1 cellular context compared by ENCODE assay signal in genomic region chr12:133080051-133080618, GRCh38.
TF ChIP-seq lines count a peak whose summit lies in the region.

No MANE protein-coding gene starts in this region.

TF ChIP-seq in HepG2, 621 proteins besides CTCF, POLR2A, EP300 and RAD21 (continues in another document):
- TF ChIP-seq FLYWCH1 (CRISPR knock-in tag; IDR thresholded peaks at IDR 0.05) (no peak), ZNF776 (CRISPR knock-in tag; IDR thresholded peaks at IDR 0.05) (no peak; the same call in 1 of the 2 replicates), TRIM22 (IDR thresholded peaks at IDR 0.05) (no peak), TERF1 (CRISPR knock-in tag; IDR thresholded peaks at IDR 0.05) (no peak), ZNF274 (CRISPR knock-in tag; IDR thresholded peaks at IDR 0.05) (no peak), ZNF740 (CRISPR knock-in tag; IDR thresholded peaks at IDR 0.05) (no peak), CSRNP2 (CRISPR knock-in tag; conservative IDR thresholded peaks at IDR 0.05; ENCODE audit: low read depth) (no peak), SNAPC2 (CRISPR knock-in tag; IDR thresholded peaks at IDR 0.05) (0 out of 2 replicates have a peak, but pooled peaks have one; percentile 66), ZNF142 (CRISPR knock-in tag; IDR thresholded peaks at IDR 0.05) (no peak), AHR (CRISPR knock-in tag; IDR thresholded peaks at IDR 0.05) (no peak), SUZ12 (IDR thresholded peaks at IDR 0.05; ENCODE audit: low read depth, low read length) (peak; percentile 70), RBAK (CRISPR knock-in tag; IDR thresholded peaks at IDR 0.05) (no peak), ZNF337 (CRISPR knock-in tag; IDR thresholded peaks at IDR 0.05; ENCODE audit: borderline replicate concordance, low read depth) (no peak), MAFF (IDR thresholded peaks at IDR 0.05; ENCODE audit: low read depth, low read length) (no peak), ZNF605 (CRISPR knock-in tag; IDR thresholded peaks at IDR 0.05) (peak; percentile 69; the same call in 1 of the 2 replicates), JUN (CRISPR knock-in tag; IDR thresholded peaks at IDR 0.05) (no peak; the same call in 1 of the 2 replicates), ZNF30 (CRISPR knock-in tag; IDR thresholded peaks at IDR 0.05) (no peak), ZNF660 (CRISPR knock-in tag; IDR thresholded peaks at IDR 0.05; ENCODE audit: borderline replicate concordance, low read depth) (no peak), HNRNPL (IDR thresholded peaks at IDR 0.05; ENCODE audit: low read depth, low read length) (no peak), MLLT10 (CRISPR knock-in tag; IDR thresholded peaks at IDR 0.05) (no peak), ZNF639 (CRISPR knock-in tag; conservative IDR thresholded peaks at IDR 0.05) (no peak; the same call in 1 of the 2 replicates), ZNF574 (CRISPR knock-in tag; IDR thresholded peaks at IDR 0.05) (peak; percentile 94), RBM39 (IDR thresholded peaks at IDR 0.05; ENCODE audit: low read depth, low read length, poor library complexity, severe bottlenecking) (no peak), ZNF17 (CRISPR knock-in tag; IDR thresholded peaks at IDR 0.05) (no peak), RERE (CRISPR knock-in tag; IDR thresholded peaks at IDR 0.05; ENCODE audit: low read depth) (no peak), RBM22 (optimal IDR thresholded peaks at IDR 0.05; ENCODE audit: low read length) (no peak), ZNF614 (CRISPR knock-in tag; IDR thresholded peaks at IDR 0.05; ENCODE audit: borderline replicate concordance) (peak; percentile 45; the same call in 1 of the 2 replicates), REXO4 (CRISPR knock-in tag; IDR thresholded peaks at IDR 0.05; ENCODE audit: borderline replicate concordance) (no peak), ZC3H13 (CRISPR knock-in tag; IDR thresholded peaks at IDR 0.05) (no peak), SMAD9 (CRISPR knock-in tag; IDR thresholded peaks at IDR 0.05) (no peak), ADNP (CRISPR knock-in tag; IDR thresholded peaks at IDR 0.05) (no peak), MYNN (CRISPR knock-in tag; IDR thresholded peaks at IDR 0.05; ENCODE audit: low read depth) (no peak), FOXC1 (CRISPR knock-in tag; IDR thresholded peaks at IDR 0.05; ENCODE audit: borderline replicate concordance) (no peak), ZBTB39 (CRISPR knock-in tag; IDR thresholded peaks at IDR 0.05) (no peak), PHF20 (CRISPR knock-in tag; IDR thresholded peaks at IDR 0.05) (peak; percentile 85), MIER2 (CRISPR knock-in tag; IDR thresholded peaks at IDR 0.05) (no peak)
